9 cellular contexts compared by ENCODE assay signal in genomic region chr1:44616991-44617702, GRCh38. TPM values are rescaled to one million over a fixed set of nuclear protein-coding genes. Genes with fewer than 3 reads are reported as not detected.
DNase-seq lines count a peak whose midpoint lies in the region; FAIRE-seq and TF ChIP-seq lines count a peak whose summit lies in the region.
"Had no signal": no experiment of that assay in that cellular context is flagged by ENCODE, and none has a peak within 500 bp of the region (broad histone marks: within the 10 kb centered on the region; RNA-seq: fewer than 3 reads in every experiment).

No MANE protein-coding gene starts in this region.

- H3K9me3 ChIP-seq in HUES64 (ENCODE audit: insufficient read depth, low read depth, low read length): no peaks in the 10 kb centered on the region
- no peaks in the 10 kb centered on the region for H3K9me3 ChIP-seq in stomach smooth muscle (ENCODE audit: control insufficient read depth in 2 of 2, low read length in 2 of 2)
- H3K9me3 ChIP-seq in MM.1S (replicated peaks; ENCODE audit: insufficient read depth, low read length): no peaks in the 10 kb centered on the region

- H3K9me2 ChIP-seq in MM.1S (replicated peaks; ENCODE audit: insufficient read depth, low read length): no peaks in the 10 kb centered on the region

- H3F3A ChIP-seq in MM.1S (ENCODE audit: insufficient read depth, low read length): no peaks in the 10 kb centered on the region

- no peaks in the 10 kb centered on the region for H4K20me1 ChIP-seq in MM.1S (ENCODE audit: insufficient read depth, low read length)

- H3K36me3 ChIP-seq in HUES64 (ENCODE audit: insufficient read depth, low read length) (no peaks in the 10 kb centered on the region; the same call in 1 of the 2 replicates), stomach smooth muscle (ENCODE audit: control insufficient read depth in 2 of 2, insufficient read depth in 2 of 2, low read length in 2 of 2) (no peaks in the 10 kb centered on the region), MM.1S (replicated peaks; ENCODE audit: insufficient read depth, low read length) (no peaks in the 10 kb centered on the region)

- H3K27ac ChIP-seq in HUES64 (ENCODE audit: low read depth, low read length) (no peak overlapping the region), cingulate gyrus (ENCODE audit: low read depth, low read length) (peak overlapping the region; percentile 54), layer of hippocampus (ENCODE audit: low read depth, low read length) (peak overlapping the region; percentile 59), stomach smooth muscle (ENCODE audit: low read length) (no peak overlapping the region), MM.1S (ENCODE audit: low read length) (no peak overlapping the region)

- H2AFZ ChIP-seq in MM.1S (ENCODE audit: low read length): no peak overlapping the region

- WGBS in HUES64: 3% methylated on average over 63 of the region's 63 CpGs

- no peaks in the 10 kb centered on the region for H3K79me2 ChIP-seq in MM.1S (ENCODE audit: low read length)

- no peak for FAIRE-seq in H54 (lab: Jason Lieb, UNC)

- no peak for TF ChIP-seq POLR2A in H54 (IDR thresholded peaks at IDR 0.05; ENCODE audit: low read depth, low read length)

- peak overlapping the region; percentile 54 for H3K4me3 ChIP-seq in HUES64 (ENCODE audit: low read length)
- peak overlapping the region; percentile 32 to 61 for H3K4me3 ChIP-seq in stomach smooth muscle (ENCODE audit: low read length in 2 of 2)
- no peak overlapping the region for H3K4me3 ChIP-seq in MM.1S (ENCODE audit: low read length)

- no peak overlapping the region for H3K4me2 ChIP-seq in MM.1S (ENCODE audit: low read depth, low read length)

- no peak overlapping the region for H3K9ac ChIP-seq in HUES64 (ENCODE audit: low read depth, low read length)
- peak overlapping the region in 1 of 2 donors; percentile 18 for H3K9ac ChIP-seq in stomach smooth muscle (ENCODE audit: low read length in 2 of 2)
- H3K9ac ChIP-seq in MM.1S (ENCODE audit: low read length): no peak overlapping the region

- H3K4me1 ChIP-seq in HUES64 (ENCODE audit: insufficient read depth, low read length) (peaks cover 3% of the 10 kb centered on the region; the same call in 1 of the 2 replicates), stomach smooth muscle (ENCODE audit: control insufficient read depth, insufficient read depth, low read length) (peaks cover 15% of the 10 kb centered on the region), MM.1S (ENCODE audit: low read length) (no peaks in the 10 kb centered on the region)

- DNase-seq in NCI-H1417 (lab: John Stamatoyannopoulos, UW) (no peak), MM.1S (no peak), H54 (ENCODE audit: insufficient read length, low spot score) (no peak), NCI-H2081 (lab: John Stamatoyannopoulos, UW) (no peak)
- DNase-seq: natural killer cell had no signal

- H3K27me3 ChIP-seq in HUES64 (ENCODE audit: insufficient read depth, low read length): peaks cover 31% of the 10 kb centered on the region
- no peaks in the 10 kb centered on the region for H3K27me3 ChIP-seq in layer of hippocampus (ENCODE audit: control insufficient read depth, insufficient read depth, low read length)
- peaks cover 9 to 16% of the 10 kb centered on the region in 2 donors for H3K27me3 ChIP-seq in stomach smooth muscle (ENCODE audit: control insufficient read depth in 1 of 2, insufficient read depth in 2 of 2, low read length in 2 of 2)
- H3K27me3 ChIP-seq in MM.1S (replicated peaks; ENCODE audit: insufficient read depth, low read length): no peaks in the 10 kb centered on the region

- TF ChIP-seq CTCF in MM.1S (IDR thresholded peaks at IDR 0.05; ENCODE audit: low read length): no peak

RNA-seq across cellular contexts. Expression of gene TMEM53, which starts 57.1 kb away (rescaled TPM):
- polyA plus RNA-seq in HUES64 (2013, experiment 1 of 2): 6.8 TPM
- polyA plus RNA-seq in HUES64 (2013, experiment 2 of 2): 10.3 TPM

RNA-seq across cellular contexts. Expression of gene ARMH1, which starts 57.4 kb away (rescaled TPM):
- 0.40 TPM for polyA plus RNA-seq in HUES64 (2013, experiment 1 of 2)
- 0.63 TPM for polyA plus RNA-seq in HUES64 (2013, experiment 2 of 2)

Comparison
In these comparisons a context has a peak if more than half of its experiments do, and no peak if none do; other contexts are left out.
1. H3K27ac ChIP-seq: peak in cingulate gyrus (single experiment) and layer of hippocampus (single experiment); none in HUES64 (single experiment), stomach smooth muscle (single experiment) and MM.1S (single experiment).